In the genomic region with DNA sequence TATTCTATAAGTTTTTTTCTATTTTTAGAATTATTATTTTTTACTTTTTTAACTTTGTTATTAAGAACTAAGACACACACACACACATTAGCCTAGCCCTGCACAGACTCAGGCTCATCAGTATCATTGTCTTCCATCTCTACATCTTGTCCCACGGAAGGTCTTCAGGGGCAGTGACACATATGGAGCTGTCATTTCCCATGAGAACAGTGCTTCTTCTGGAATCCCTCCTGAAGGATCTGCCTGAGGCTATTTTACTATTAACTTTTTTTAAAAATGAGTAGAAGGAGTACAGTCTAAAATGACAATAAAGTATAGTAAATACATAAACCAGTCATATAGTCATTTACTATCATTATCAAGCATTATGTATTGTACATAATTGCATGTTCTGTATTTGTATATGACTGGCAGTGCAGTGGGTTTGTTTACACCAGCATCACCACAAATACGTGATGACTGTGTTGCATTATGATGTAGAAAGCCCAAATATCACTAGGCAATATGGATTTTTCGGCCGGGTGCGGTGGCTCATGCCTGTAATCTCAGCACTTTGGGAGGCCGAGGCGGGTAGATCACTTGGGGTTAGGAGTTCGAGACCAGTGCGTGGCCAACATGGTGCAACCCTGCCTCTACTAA, we compare ENCODE assay signal across 27 cellular contexts.
"Had no signal": no experiment of that assay in that cellular context is flagged by ENCODE, and none has a peak within 500 bp of the region (broad histone marks: within the 10 kb centered on the region; RNA-seq: fewer than 3 reads in every experiment).

No MANE protein-coding gene starts in this region.

- DNase-seq: activated CD4-positive, alpha-beta T cell treated with anti-CD3 and anti-CD28 coated beads for 36 hours; activated CD4-positive, CD25-positive, alpha-beta regulatory T cell; activated CD8-positive, alpha-beta memory T cell treated with anti-CD3 and anti-CD28 coated beads, Interleukin-2, amount 10 ng/mL, durations not matched to agents 7 days and 5 days; activated CD8-positive, alpha-beta T cell treated with anti-CD3 and anti-CD28 coated beads, Interleukin-2, amount 10 ng/mL, durations not matched to agents 7 days and 5 days; activated effector memory CD4-positive, alpha-beta T cell treated with anti-CD3 and anti-CD28 coated beads, Interleukin-2, amount 50 U/mL, for 16 hours; activated naive CD4-positive, alpha-beta T cell treated with anti-CD3 and anti-CD28 coated beads, Interleukin-2, amount 10 ng/mL, durations not matched to agents 7 days and 5 days; activated naive CD8-positive, alpha-beta T cell treated with anti-CD3 and anti-CD28 coated beads, Interleukin-2, amount 50 U/mL, for 24 hours; amygdala; caudate nucleus; cortex of kidney; foreskin melanocyte; heart right ventricle; kidney glomerular epithelial cell; lower lobe of right lung; mesenchymal stem cell; naive thymus-derived CD8-positive, alpha-beta T cell; nucleus accumbens; pancreas; psoas muscle; sigmoid colon; small intestine; stimulated activated CD4-positive, alpha-beta T cell treated with anti-CD3 and anti-CD28 coated beads, Interleukin-4, amount 100 ng/mL, for 24 hours; stomach; thyroid gland; upper lobe of right lung had no signal

- H3K4me3 ChIP-seq: heart right ventricle, lower lobe of right lung, pancreas, psoas muscle, sigmoid colon, stomach, thyroid gland, upper lobe of right lung had no signal

- H3K27me3 ChIP-seq: heart right ventricle, pancreas, sigmoid colon, stomach, thyroid gland, upper lobe of right lung had no signal

- H3K27ac ChIP-seq: heart right ventricle, lower lobe of right lung, pancreas, psoas muscle, sigmoid colon, thyroid gland, upper lobe of right lung had no signal

- ATAC-seq: activated CD4-positive, alpha-beta T cell treated with anti-CD3 and anti-CD28 coated beads for 36 hours; activated CD8-positive, alpha-beta memory T cell treated with anti-CD3 and anti-CD28 coated beads, Interleukin-2, amount 10 ng/mL, durations not matched to agents 7 days and 5 days; activated CD8-positive, alpha-beta T cell treated with anti-CD3 and anti-CD28 coated beads, Interleukin-2, amount 10 ng/mL, durations not matched to agents 7 days and 5 days; activated naive CD8-positive, alpha-beta T cell treated with anti-CD3 and anti-CD28 coated beads, Interleukin-2, amount 50 U/mL, for 24 hours; heart right ventricle; left lobe of liver; naive thymus-derived CD8-positive, alpha-beta T cell; psoas muscle; stimulated activated memory B cell treated with anti-CD40 and anti-IgM and Interleukin-4, amounts not matched to agents 10 μg/mL and 1 μg/mL and 100 μg/mL, for 72 hours; upper lobe of right lung had no signal

- H3K9me3 ChIP-seq: heart right ventricle, lower lobe of right lung, pancreas, psoas muscle, sigmoid colon, stomach, thyroid gland, upper lobe of right lung had no signal

- H3K36me3 ChIP-seq: heart right ventricle, lower lobe of right lung, pancreas, sigmoid colon, stomach, thyroid gland, upper lobe of right lung had no signal

- H3K4me1 ChIP-seq: thyroid gland had no signal

- FAIRE-seq: pancreas, small intestine had no signal
